25 cellular contexts compared by ENCODE assay signal in the genomic region with DNA sequence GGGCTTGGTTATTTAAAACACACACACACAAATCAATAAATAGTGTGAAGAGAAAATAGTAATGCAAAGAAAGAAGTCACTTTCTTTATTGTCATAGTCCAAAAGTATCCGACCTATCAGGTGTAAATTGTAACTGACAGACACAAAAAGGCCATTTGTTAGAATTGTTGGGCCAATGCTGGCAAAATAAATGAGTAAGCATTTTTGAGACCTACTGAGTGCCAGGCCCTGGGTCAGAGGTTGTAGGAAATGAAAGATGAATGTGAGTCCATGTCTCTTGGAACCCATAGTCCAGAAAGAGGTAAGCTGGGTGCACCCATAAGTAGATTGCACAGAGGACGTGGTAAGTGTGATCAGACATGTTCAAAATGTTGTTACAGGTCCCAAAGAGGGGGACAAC. TPM values are rescaled to one million over a fixed set of nuclear protein-coding genes. Genes with fewer than 3 reads are reported as not detected.
DNase-seq lines count a peak whose midpoint lies in the region; ATAC-seq, FAIRE-seq and TF ChIP-seq lines count a peak whose summit lies in the region.
"Had no signal": no experiment of that assay in that cellular context is flagged by ENCODE, and none has a peak within 500 bp of the region (broad histone marks: within the 10 kb centered on the region; RNA-seq: fewer than 3 reads in every experiment).

No MANE protein-coding gene starts in this region.

- H3K4me1 Mint-ChIP-seq in activated naive CD4-positive, alpha-beta T cell treated with anti-CD3 and anti-CD28 coated beads, Interleukin-2, amount 10 ng/mL, durations not matched to agents 7 days and 5 days = no peaks in the 10 kb centered on the region
- H3K4me1 Mint-ChIP-seq: CD4-positive, alpha-beta memory T cell; CD8-positive, alpha-beta memory T cell had no signal

- H4K8ac ChIP-seq in IMR-90 (ENCODE audit: low read depth in 2 of 2, low read length in 2 of 2) = no peak overlapping the region

- no peaks in the 10 kb centered on the region for H3K79me2 ChIP-seq in K562 (ENCODE audit: control insufficient read depth, insufficient read depth, low read length)

- H3K27ac Mint-ChIP-seq in activated naive CD4-positive, alpha-beta T cell treated with anti-CD3 and anti-CD28 coated beads, Interleukin-2, amount 10 ng/mL, durations not matched to agents 7 days and 5 days = no peak overlapping the region
- H3K27ac Mint-ChIP-seq: CD14-positive monocyte; CD4-positive, alpha-beta memory T cell; CD4-positive, CD25-positive, alpha-beta regulatory T cell; CD8-positive, alpha-beta memory T cell had no signal

- H4K20me1 ChIP-seq in IMR-90 (ENCODE audit: insufficient read depth, low read length) (no peaks in the 10 kb centered on the region), K562 (replicated peaks; ENCODE audit: control insufficient read depth, insufficient read depth, low read length) (no peaks in the 10 kb centered on the region)
- H4K20me1 ChIP-seq: BLaER1 had no signal

- in situ Hi-C loops in IMR-90 (cut with MboI; ENCODE audit: low sequenced_read_pairs) = no loop called here
- in situ Hi-C loops in K562 (cut with MboI) = no loop called here

- H3K9me1 ChIP-seq in IMR-90 (ENCODE audit: insufficient read depth, low read length) (no peaks in the 10 kb centered on the region), K562 (ENCODE audit: control insufficient read depth, insufficient read depth, low read length) (no peaks in the 10 kb centered on the region)

- peaks cover 7% of the 10 kb centered on the region for H3K27me3 Mint-ChIP-seq in activated naive CD4-positive, alpha-beta T cell treated with anti-CD3 and anti-CD28 coated beads, Interleukin-2, amount 10 ng/mL, durations not matched to agents 7 days and 5 days

- H3K4me2 ChIP-seq in IMR-90 (ENCODE audit: low read depth, low read length) (no peak overlapping the region), K562 (ENCODE audit: insufficient read depth, low read length) (no peak overlapping the region)
- H3K4me2 ChIP-seq: BLaER1 had no signal

- ATAC-seq in IMR-90 (ENCODE audit: low read depth) (no peak), K562 (no peak)
- ATAC-seq: GM12878 had no signal

- WGBS in IMR-90 (ENCODE audit: extremely low coverage in 2 of 2, insufficient read length in 1 of 2), 2 experiments = 14% methylated on average over 1 of the region's 2 CpGs; no CpG with 5 or more reads in 1 of the 2 experiments
- 2% methylated on average over 2 of the region's 2 CpGs for WGBS in K562 (ENCODE audit: insufficient coverage, low coverage, missing lambda C conversion rate)

- DNase-seq in IMR-90 = no peak
- DNase-seq in K562 (ENCODE audit: extremely low read depth in 1 of 4, low spot score in 3 of 4) = no peak
- DNase-seq in activated naive CD4-positive, alpha-beta T cell treated with anti-CD3 and anti-CD28 coated beads, Interleukin-2, amount 10 ng/mL, durations not matched to agents 7 days and 5 days = no peak
- DNase-seq in stimulated activated CD8-positive, alpha-beta memory T cell treated with anti-CD3 and anti-CD28 coated beads, Interleukin-4, amount 100 ng/mL, for 48 hours = no peak
- DNase-seq: 8988T; ACHN; BE2C; C1 segment of cervical spinal cord; CD4-positive, alpha-beta memory T cell; CD4-positive, CD25-positive, alpha-beta regulatory T cell; CD8-positive, alpha-beta memory T cell; COR-L47; DMS 273 treated with DMSO at 0.1 percent for 48 hours; DMS153; DMS53; DMS79; DND-41; EL; GDM1 had no signal

- TF ChIP-seq CTCF in IMR-90 (conservative IDR thresholded peaks at IDR 0.05; ENCODE audit: low read depth, low read length) (no peak), K562 (IDR thresholded peaks at IDR 0.05 in 2 of 3, conservative IDR thresholded peaks at IDR 0.05 in 1 of 3; ENCODE audit: insufficient read depth in 2 of 3, low read depth in 1 of 3, low read length in 3 of 3) (no peak)

- H2AK5ac ChIP-seq in IMR-90 (ENCODE audit: low read depth, low read length) = no peak overlapping the region

- H3K4me3 ChIP-seq in IMR-90 (ENCODE audit: insufficient read depth, low read depth, low read length) = no peak overlapping the region
- no peak overlapping the region for H3K4me3 ChIP-seq in K562
- H3K4me3 ChIP-seq: BLaER1, GM12878 had no signal

- H3K9ac ChIP-seq in IMR-90 (ENCODE audit: low read depth, low read length) (no peak overlapping the region), K562 (ENCODE audit: insufficient read depth in 1 of 2, low read depth in 2 of 2, low read length in 2 of 2) (no peak overlapping the region)
- H3K9ac ChIP-seq: BLaER1 had no signal

- intact Hi-C loops in IMR-90 (cut with micrococcal nuclease) (no loop called here), K562 (cut with micrococcal nuclease) (no loop called here)

- TF ChIP-seq RAD21 in IMR-90 (IDR thresholded peaks at IDR 0.05; ENCODE audit: low read length) (no peak), K562 (CRISPR knock-in tag; conservative IDR thresholded peaks at IDR 0.05 in 1 of 2, IDR thresholded peaks at IDR 0.05 in 1 of 2) (no peak)

- CTCF ChIA-PET in IMR-90 (lab: Yijun Ruan, JAX) (no interaction called here), K562 (lab: Yijun Ruan, JAX; ENCODE audit: low intra/inter-chr PET ratio) (no interaction called here)
- CTCF ChIA-PET in activated naive CD4-positive, alpha-beta T cell treated with anti-CD3 and anti-CD28 coated beads, Interleukin-2, amount 10 ng/mL, durations not matched to agents 7 days and 5 days (lab: Charles Lee) = no interaction called here

- no peak overlapping the region for H3K14ac ChIP-seq in IMR-90 (replicated peaks; ENCODE audit: low read depth, low read length)

- no peak overlapping the region for H2BK15ac ChIP-seq in IMR-90 (ENCODE audit: low read depth, low read length)

- H3K27me3 ChIP-seq in IMR-90 (ENCODE audit: control insufficient read depth, insufficient read depth, low read length) = peaks cover 17% of the 10 kb centered on the region
- no peaks in the 10 kb centered on the region for H3K27me3 ChIP-seq in K562 (ENCODE audit: control insufficient read depth in 2 of 2, insufficient read depth in 2 of 2, low read length in 2 of 2)
- H3K27me3 ChIP-seq: BE2C, BLaER1 had no signal

- no peak for TF ChIP-seq EP300 in K562 (IDR thresholded peaks at IDR 0.05; ENCODE audit: low read length)

- H3K23ac ChIP-seq in IMR-90 (ENCODE audit: low read depth, low read length) = no peak overlapping the region

- H2BK5ac ChIP-seq in IMR-90 (ENCODE audit: low read depth, low read length, poor library complexity, severe bottlenecking) = no peak overlapping the region

- dilution Hi-C loops in IMR-90 (cut with HindIII; ENCODE audit: low sequenced_read_pairs, unreplicated experiment) = no loop called here

- no peaks in the 10 kb centered on the region for H3K79me1 ChIP-seq in IMR-90 (ENCODE audit: low read depth in 1 of 2, low read length in 2 of 2)

- H3K18ac ChIP-seq in IMR-90 (ENCODE audit: low read depth, low read length) = no peak overlapping the region

- TF ChIP-seq POLR2A in IMR-90 (IDR thresholded peaks at IDR 0.05; ENCODE audit: low read depth, low read length) (no peak), K562 (conservative IDR thresholded peaks at IDR 0.05) (no peak)

- H3K9me3 ChIP-seq in IMR-90 (ENCODE audit: control insufficient read depth, insufficient read depth, low read length) (no peaks in the 10 kb centered on the region), K562 (replicated peaks; ENCODE audit: control insufficient read depth, insufficient read depth, low read depth, low read length) (no peaks in the 10 kb centered on the region)
- H3K9me3 ChIP-seq: BE2C, BLaER1 had no signal

- H3K36me3 Mint-ChIP-seq in activated naive CD4-positive, alpha-beta T cell treated with anti-CD3 and anti-CD28 coated beads, Interleukin-2, amount 10 ng/mL, durations not matched to agents 7 days and 5 days = no peaks in the 10 kb centered on the region
- H3K36me3 Mint-ChIP-seq: CD14-positive monocyte; CD4-positive, alpha-beta memory T cell; CD4-positive, CD25-positive, alpha-beta regulatory T cell; CD8-positive, alpha-beta memory T cell had no signal

- no peak overlapping the region for H3K56ac ChIP-seq in IMR-90 (ENCODE audit: extremely low read depth, insufficient read depth, low read length)

- no peak overlapping the region for H4K5ac ChIP-seq in IMR-90 (ENCODE audit: low read depth, low read length)

- H4K91ac ChIP-seq in IMR-90 (ENCODE audit: insufficient read depth, low read depth, low read length) = no peak overlapping the region

- H2AK9ac ChIP-seq in IMR-90 (replicated peaks; ENCODE audit: low read depth, low read length, poor library complexity) = no peak overlapping the region

- no peak overlapping the region for H3K27ac ChIP-seq in IMR-90 (ENCODE audit: insufficient read depth, low read length)
- H3K27ac ChIP-seq in K562 (ENCODE audit: extremely low read depth, low read depth, low read length) = no peak overlapping the region
- H3K27ac ChIP-seq: BLaER1 had no signal

- H2AFZ ChIP-seq in IMR-90 (replicated peaks; ENCODE audit: low read length, poor library complexity) = no peak overlapping the region
- H2AFZ ChIP-seq in K562 (ENCODE audit: low read depth, low read length) = no peak overlapping the region

- no peak overlapping the region for H2BK120ac ChIP-seq in IMR-90 (ENCODE audit: low read depth, low read length)

- no peaks in the 10 kb centered on the region for H3K36me3 ChIP-seq in IMR-90 (ENCODE audit: control insufficient read depth, insufficient read depth, low read length)
- no peaks in the 10 kb centered on the region for H3K36me3 ChIP-seq in K562 (ENCODE audit: control insufficient read depth, insufficient read depth, low read length)
- H3K36me3 ChIP-seq: BE2C, BLaER1 had no signal

- H3K4me1 ChIP-seq in IMR-90 (ENCODE audit: control insufficient read depth, insufficient read depth, low read length) (0 out of 2 replicates have a peak, but pooled peaks cover 1% of the 10 kb centered on the region), K562 (replicated peaks in 1 of 2; ENCODE audit: control insufficient read depth in 2 of 2, insufficient read depth in 2 of 2, low read length in 2 of 2) (no peaks in the 10 kb centered on the region)
- H3K4me1 ChIP-seq: BE2C, BLaER1 had no signal

- H2BK20ac ChIP-seq in IMR-90 (ENCODE audit: low read depth, low read length) = no peak overlapping the region

- H3K4me3 Mint-ChIP-seq in activated naive CD4-positive, alpha-beta T cell treated with anti-CD3 and anti-CD28 coated beads, Interleukin-2, amount 10 ng/mL, durations not matched to agents 7 days and 5 days = no peak overlapping the region
- H3K4me3 Mint-ChIP-seq: CD14-positive monocyte; CD4-positive, alpha-beta memory T cell; CD4-positive, CD25-positive, alpha-beta regulatory T cell; CD8-positive, alpha-beta memory T cell had no signal

- H3K9me3 Mint-ChIP-seq in activated naive CD4-positive, alpha-beta T cell treated with anti-CD3 and anti-CD28 coated beads, Interleukin-2, amount 10 ng/mL, durations not matched to agents 7 days and 5 days = no peaks in the 10 kb centered on the region
- H3K9me3 Mint-ChIP-seq: CD14-positive monocyte; CD4-positive, CD25-positive, alpha-beta regulatory T cell; CD8-positive, alpha-beta memory T cell had no signal

- peak; percentile 32 for FAIRE-seq in K562 (lab: Jason Lieb, UNC)
- FAIRE-seq: A204.1, GM12878, GM18507 had no signal

- POLR2A ChIA-PET in IMR-90 (lab: Charles Lee; ENCODE audit: unreplicated experiment) = no interaction called here
- POLR2A ChIA-PET in K562 (lab: Yijun Ruan, JAX) = interaction anchor here (0.6 kb wide), 1 partner anchor 325 kb away, joined by 3 read pairs; no protein-coding TSS in a partner anchor

- no peak overlapping the region for H3K4ac ChIP-seq in IMR-90 (ENCODE audit: low read depth, low read length)

- no TSS peak for BruUV-seq in IMR-90 (replicated peaks; lab: Mats Ljungman, UMichigan)
- BruUV-seq in K562 (replicated peaks; lab: Mats Ljungman, UMichigan) = no TSS peak

RNA-seq across cellular contexts. Expression of a gene that starts 13.5 kb away (rescaled TPM):
- total RNA-seq in IMR-90 (2012; rRNA removed) (0.36 and 0.56 TPM in 2 replicates), K562 (2014; rRNA removed) (0.24 TPM in 1 of 2 replicates, not detected in the other), K562 (2014; rRNA removed; fragmentation: Illumina TruSeq; extraction: Trizol) (0.11 and 0.19 TPM in 2 replicates), K562 (2015; rRNA removed; fragmentation: Illumina TruSeq; extraction: Trizol) (not detected in 2 replicates), K562 (2021) (0.18 and 0.83 TPM in 2 replicates)
- polyA plus RNA-seq in IMR-90 (2012; rRNA removed) (1.2 TPM in 2 replicates), K562 (2011; rRNA removed) (0.08 and 0.09 TPM in 2 replicates), K562 (2014; fragmentation: Illumina TruSeq; extraction: Trizol) (0.11 and 0.12 TPM in 2 replicates), K562 (2014; fragmentation: Nextera tagmentation; extraction: Ambion mirVana) (not detected), K562 (2014; rRNA removed) (0.03 and 0.15 TPM in 2 replicates)
- polyA plus RNA-seq in IMR-90 (2012; cell fraction: cytosol; rRNA removed) = 0.47 and 1.5 TPM in 2 replicates
- 4.2 and 4.6 TPM in 2 replicates for polyA plus RNA-seq in IMR-90 (2012; cell fraction: nucleus; rRNA removed; ENCODE audit: low replicate concordance)
- total RNA-seq in K562 (2011; cell fraction: chromatin; rRNA removed; ENCODE audit: low replicate concordance) = 0.30 and 0.81 TPM in 2 replicates
- total RNA-seq in K562 (2011; cell fraction: nucleolus; rRNA removed) = 0.79 and 0.83 TPM in 2 replicates
- total RNA-seq in K562 (2011; cell fraction: nucleoplasm; rRNA removed) = 0.51 and 0.69 TPM in 2 replicates
- 0.06 and 0.31 TPM in 2 replicates for polyA plus RNA-seq in K562 (2011; cell fraction: cytosol; rRNA removed)
- 0.37 and 1.4 TPM in 2 replicates for polyA plus RNA-seq in K562 (2011; cell fraction: nucleus; rRNA removed)
- 0.25 and 0.47 TPM in 2 replicates for polyA plus RNA-seq in K562 (2012)
- 0.09 and 0.70 TPM in 2 replicates for polyA minus RNA-seq in K562 (2011; rRNA and poly(A)+ RNA removed)
- polyA minus RNA-seq in K562 (2011; cell fraction: cytosol; rRNA and poly(A)+ RNA removed) = not detected in 2 replicates
- polyA minus RNA-seq in K562 (2011; cell fraction: nucleus; rRNA and poly(A)+ RNA removed) = 0.33 and 0.81 TPM in 2 replicates
- total RNA-seq: G401 had no signal
- polyA plus RNA-seq: CD8-positive, alpha-beta memory T cell had no signal

RNA-seq across cellular contexts. Expression of a gene that starts 25.1 kb away (rescaled TPM):
- total RNA-seq in IMR-90 (2012; rRNA removed) = 8.1 and 11.4 TPM in 2 replicates
- polyA plus RNA-seq in IMR-90 (2012; rRNA removed) = 7.7 and 8.0 TPM in 2 replicates
- polyA plus RNA-seq in IMR-90 (2012; cell fraction: cytosol; rRNA removed) = 3.7 and 7.4 TPM in 2 replicates
- polyA plus RNA-seq in IMR-90 (2012; cell fraction: nucleus; rRNA removed; ENCODE audit: low replicate concordance) = 2.4 and 3.5 TPM in 2 replicates
- 7.7 and 9.9 TPM in 2 replicates for total RNA-seq in K562 (2011; cell fraction: chromatin; rRNA removed; ENCODE audit: low replicate concordance)
- total RNA-seq in K562 (2011; cell fraction: nucleolus; rRNA removed) = 12.4 and 12.8 TPM in 2 replicates
- 13.9 and 17.6 TPM in 2 replicates for total RNA-seq in K562 (2011; cell fraction: nucleoplasm; rRNA removed)
- total RNA-seq in K562 (2014; rRNA removed) = 19.5 and 23.8 TPM in 2 replicates
- total RNA-seq in K562 (2014; rRNA removed; fragmentation: Illumina TruSeq; extraction: Trizol) = 13.1 and 14.7 TPM in 2 replicates
- 18.1 and 19.5 TPM in 2 replicates for total RNA-seq in K562 (2015; rRNA removed; fragmentation: Illumina TruSeq; extraction: Trizol)
- total RNA-seq in K562 (2021) = 20.0 and 20.6 TPM in 2 replicates
- polyA plus RNA-seq in K562 (2011; rRNA removed) = 14.4 and 16.8 TPM in 2 replicates
- polyA plus RNA-seq in K562 (2011; cell fraction: cytosol; rRNA removed) = 9.7 and 16.6 TPM in 2 replicates
- 7.9 and 8.7 TPM in 2 replicates for polyA plus RNA-seq in K562 (2011; cell fraction: nucleus; rRNA removed)
- 12.4 and 15.8 TPM in 2 replicates for polyA plus RNA-seq in K562 (2012)
- 14.1 and 16.1 TPM in 2 replicates for polyA plus RNA-seq in K562 (2014; fragmentation: Illumina TruSeq; extraction: Trizol)
- 1 to 10 TPM; 3.0 to 3.8 TPM for polyA plus RNA-seq in K562 (2014; fragmentation: Nextera tagmentation; extraction: Ambion mirVana)
- 15.3 and 15.6 TPM in 2 replicates for polyA plus RNA-seq in K562 (2014; rRNA removed)
- 18.8 and 20.3 TPM in 2 replicates for polyA minus RNA-seq in K562 (2011; rRNA and poly(A)+ RNA removed)
- polyA minus RNA-seq in K562 (2011; cell fraction: cytosol; rRNA and poly(A)+ RNA removed) = 13.3 and 13.8 TPM in 2 replicates
- polyA minus RNA-seq in K562 (2011; cell fraction: nucleus; rRNA and poly(A)+ RNA removed) = 12.3 and 17.2 TPM in 2 replicates
